Comparison of ENCODE assay signal across 25 cellular contexts in the genomic region with DNA sequence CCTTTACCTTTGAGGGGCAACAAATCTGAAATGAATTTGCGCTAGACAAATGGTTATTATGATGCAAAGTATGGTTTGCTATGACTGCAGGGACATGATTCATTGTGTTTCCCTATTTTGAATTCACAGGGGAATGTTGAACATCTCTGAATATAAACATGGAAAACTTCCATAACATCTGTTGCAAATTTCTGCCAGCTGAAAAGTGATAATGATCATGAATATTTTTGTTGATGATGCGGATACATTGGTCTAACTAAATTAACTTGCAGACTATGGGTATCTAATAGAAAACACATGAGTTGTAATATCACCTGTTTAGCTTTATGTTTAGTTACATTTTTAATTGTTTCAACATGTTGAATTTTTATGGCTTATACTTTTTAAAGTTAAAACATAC.
"Had no signal": no experiment of that assay in that cellular context is flagged by ENCODE, and none has a peak within 500 bp of the region (broad histone marks: within the 10 kb centered on the region; RNA-seq: fewer than 3 reads in every experiment).

No MANE protein-coding gene starts in this region.

- H3K4me1 ChIP-seq: heart right ventricle, left lung, pancreas, right lobe of liver, testis, tibial artery had no signal

- H3K36me3 ChIP-seq: heart right ventricle, left lung, neutrophil, pancreas, right lobe of liver, tibial artery had no signal

- H3K27me3 ChIP-seq: heart right ventricle, left lung, neutrophil, pancreas, right lobe of liver, testis, tibial artery had no signal

- DNase-seq: cortex of kidney; effector memory CD8-positive, alpha-beta T cell; foreskin melanocyte; glutamatergic neuron; heart right ventricle; hippocampal formation; left cardiac atrium; left lung; mesenchymal stem cell; mucosa of descending colon; naive B cell; pancreas; retina; right lobe of liver; small intestine; stimulated activated CD4-positive, alpha-beta T cell treated with anti-CD3 and anti-CD28 coated beads, Interleukin-15, amount 100 ng/mL, for 24 hours; stimulated activated CD4-positive, alpha-beta T cell treated with anti-CD3 and anti-CD28 coated beads, Interleukin-4, amount 100 ng/mL, for 24 hours; stimulated activated naive CD8-positive, alpha-beta T cell treated with anti-CD3 and anti-CD28 coated beads, Interleukin-15, Interleukin-2, amounts not matched to agents 100 U/mL and 50 U/mL, for 24 hours; substantia nigra; testis; tibial artery had no signal

- H3K27ac ChIP-seq: heart right ventricle, left lung, neutrophil, pancreas, right lobe of liver, testis, tibial artery had no signal

- H3K9me3 ChIP-seq: left lung, mucosa of descending colon, neutrophil, pancreas, right lobe of liver, testis, tibial artery had no signal

- FAIRE-seq: islet of Langerhans, small intestine had no signal

- H3K4me3 ChIP-seq: heart right ventricle, left lung, mucosa of descending colon, pancreas, right lobe of liver, testis, tibial artery had no signal

- ATAC-seq: effector memory CD8-positive, alpha-beta T cell; heart right ventricle; left cardiac atrium; left lung; mucosa of descending colon; natural killer cell treated with Interleukin-12 subunit alpha and Interleukin-12 subunit beta and Interleukin-15 and Interleukin-18, amount 100 ng/mL, for 72 hours; pancreas; right lobe of liver; stimulated activated memory B cell treated with anti-CD40 and anti-IgM and Interleukin-4, amounts not matched to agents 10 μg/mL and 1 μg/mL and 100 μg/mL, for 72 hours; stimulated activated naive CD8-positive, alpha-beta T cell treated with anti-CD3 and anti-CD28 coated beads, Interleukin-15, Interleukin-2, amounts not matched to agents 100 U/mL and 50 U/mL, for 24 hours had no signal
